Comparison of ENCODE assay signal across 15 cellular contexts in genomic region chr4:169100656-169101055, GRCh38.
DNase-seq lines count a peak whose midpoint lies in the region; ATAC-seq and TF ChIP-seq lines count a peak whose summit lies in the region.
"Had no signal": no experiment of that assay in that cellular context is flagged by ENCODE, and none has a peak within 500 bp of the region (broad histone marks: within the 10 kb centered on the region; RNA-seq: fewer than 3 reads in every experiment).

No MANE protein-coding gene starts in this region.

- BruUV-seq in mammary epithelial cell (replicated peaks; lab: Mats Ljungman, UMichigan): no TSS peak

- H3K4me3 ChIP-seq in OCI-LY3 (ENCODE audit: low read length) (peak overlapping the region; percentile 34), stomach smooth muscle (ENCODE audit: low read length in 2 of 2) (no peak overlapping the region), mammary epithelial cell (replicated peaks in 1 of 3; ENCODE audit: insufficient read depth in 1 of 3, low read depth in 2 of 3, low read length in 3 of 3) (no peak overlapping the region)

- 100% methylated on average over 4 of the region's 4 CpGs for WGBS in mammary epithelial cell (ENCODE audit: low coverage, missing lambda C conversion rate)

- in situ Hi-C loops in mammary epithelial cell (cut with MboI; ENCODE audit: low sequenced_read_pairs in 2 of 2): no loop called here

- H3K27ac ChIP-seq in OCI-LY3 (ENCODE audit: low read length) (peak overlapping the region; percentile 42), stomach smooth muscle (ENCODE audit: low read length) (peak overlapping the region; percentile 71), mammary epithelial cell (ENCODE audit: insufficient read depth, low read depth, low read length) (no peak overlapping the region)
- H3K27ac ChIP-seq: neutrophil had no signal

- no peak for TF ChIP-seq CTCF in OCI-LY3 (IDR thresholded peaks at IDR 0.05; ENCODE audit: low read depth, low read length)
- no peak for TF ChIP-seq CTCF in glutamatergic neuron (IDR thresholded peaks at IDR 0.05; ENCODE audit: partially characterized antibody, unreplicated experiment)
- TF ChIP-seq CTCF in mammary epithelial cell (conservative IDR thresholded peaks at IDR 0.05 in 1 of 2, IDR thresholded peaks at IDR 0.05 in 1 of 2; ENCODE audit: extremely low read depth in 1 of 2, insufficient read depth in 1 of 2, low read depth in 1 of 2, low read length in 2 of 2): no peak

- no peaks in the 10 kb centered on the region for H3K36me3 ChIP-seq in OCI-LY3 (replicated peaks; ENCODE audit: low read depth, low read length)
- H3K36me3 ChIP-seq in stomach smooth muscle (ENCODE audit: control insufficient read depth in 2 of 2, insufficient read depth in 2 of 2, low read length in 2 of 2): peaks cover 3 to 4% of the 10 kb centered on the region in 2 donors
- peaks cover 10% of the 10 kb centered on the region for H3K36me3 ChIP-seq in mammary epithelial cell (ENCODE audit: insufficient read depth, low read length)
- H3K36me3 ChIP-seq: neutrophil had no signal

- H3K4me1 ChIP-seq in OCI-LY3 (ENCODE audit: low read length) (peaks cover 57% of the 10 kb centered on the region), stomach smooth muscle (ENCODE audit: control insufficient read depth, insufficient read depth, low read length) (peaks cover 27% of the 10 kb centered on the region), mammary epithelial cell (ENCODE audit: insufficient read depth, low read length) (peaks cover 9% of the 10 kb centered on the region)

- H3K4me1 Mint-ChIP-seq in glutamatergic neuron (ENCODE audit: low read depth, unreplicated experiment): peaks cover 44% of the 10 kb centered on the region
- H3K4me1 Mint-ChIP-seq: activated T-helper 17 cell treated with anti-CD3 and anti-CD28 coated beads, Interleukin-2, amount 50 U/mL, for 72 hours; CD4-positive, alpha-beta memory T cell; stimulated activated effector memory CD8-positive, alpha-beta T cell treated with anti-CD3 and anti-CD28 coated beads, Interleukin-12 subunit alpha, Interleukin-12 subunit beta, amount 100 ng/mL, for 72 hours had no signal

- H3K27ac Mint-ChIP-seq in glutamatergic neuron (ENCODE audit: unreplicated experiment): peak overlapping the region; percentile 63
- H3K27ac Mint-ChIP-seq: activated T-helper 17 cell treated with anti-CD3 and anti-CD28 coated beads, Interleukin-2, amount 50 U/mL, for 72 hours; CD4-positive, alpha-beta memory T cell; stimulated activated effector memory CD8-positive, alpha-beta T cell treated with anti-CD3 and anti-CD28 coated beads, Interleukin-12 subunit alpha, Interleukin-12 subunit beta, amount 100 ng/mL, for 72 hours had no signal

- H3K27me3 Mint-ChIP-seq in glutamatergic neuron (ENCODE audit: unreplicated experiment): peaks cover 4% of the 10 kb centered on the region

- ATAC-seq in GM19463 (IDR thresholded peaks at IDR 0.05; ENCODE audit: unreplicated experiment): peak; percentile 19
- no peak for ATAC-seq in GM21825 (IDR thresholded peaks at IDR 0.05; ENCODE audit: unreplicated experiment)
- ATAC-seq: activated T-helper 17 cell treated with anti-CD3 and anti-CD28 coated beads, Interleukin-2, amount 50 U/mL, for 72 hours; stimulated activated effector memory CD8-positive, alpha-beta T cell treated with anti-CD3 and anti-CD28 coated beads, Interleukin-12 subunit alpha, Interleukin-12 subunit beta, amount 100 ng/mL, for 72 hours had no signal

- H3K27me3 ChIP-seq in OCI-LY3 (ENCODE audit: low read depth, low read length) (peaks cover 29% of the 10 kb centered on the region), stomach smooth muscle (ENCODE audit: control insufficient read depth in 1 of 2, insufficient read depth in 2 of 2, low read length in 2 of 2) (no peaks in the 10 kb centered on the region), mammary epithelial cell (ENCODE audit: insufficient read depth, low read length) (no peaks in the 10 kb centered on the region)
- H3K27me3 ChIP-seq: neutrophil had no signal

- H4K20me1 ChIP-seq in OCI-LY3 (ENCODE audit: insufficient read depth, low read length) (peaks cover 6% of the 10 kb centered on the region; the same call in 1 of the 2 replicates), mammary epithelial cell (ENCODE audit: insufficient read depth, low read length) (no peaks in the 10 kb centered on the region)

- no peaks in the 10 kb centered on the region for H3K9me3 ChIP-seq in OCI-LY3 (ENCODE audit: insufficient read depth, low read length)
- peaks cover 0 to 4% of the 10 kb centered on the region in 2 donors for H3K9me3 ChIP-seq in stomach smooth muscle (ENCODE audit: control insufficient read depth in 2 of 2, low read length in 2 of 2)
- H3K9me3 ChIP-seq in mammary epithelial cell (replicated peaks; ENCODE audit: insufficient read depth, low read length): no peaks in the 10 kb centered on the region
- H3K9me3 ChIP-seq: neutrophil had no signal

- no peaks in the 10 kb centered on the region for H3K79me2 ChIP-seq in OCI-LY3 (ENCODE audit: low read length)
- H3K79me2 ChIP-seq in mammary epithelial cell (ENCODE audit: insufficient read depth, low read length): no peaks in the 10 kb centered on the region

- no peak overlapping the region; the same call in 1 of the 2 replicates for H2AFZ ChIP-seq in OCI-LY3 (ENCODE audit: low read depth, low read length)
- H2AFZ ChIP-seq in mammary epithelial cell (ENCODE audit: low read depth, low read length): no peak overlapping the region

- H3K9ac ChIP-seq in OCI-LY3 (ENCODE audit: low read length): peak overlapping the region; percentile 23; the same call in 1 of the 2 replicates
- no peak overlapping the region for H3K9ac ChIP-seq in stomach smooth muscle (ENCODE audit: low read length in 2 of 2)
- no peak overlapping the region for H3K9ac ChIP-seq in mammary epithelial cell (ENCODE audit: insufficient read depth, low read length)

- CTCF ChIA-PET in mammary epithelial cell (lab: Charles Lee; ENCODE audit: low non-redundant PET): no interaction called here

- H3K9me3 Mint-ChIP-seq in glutamatergic neuron (ENCODE audit: unreplicated experiment): peaks cover 3% of the 10 kb centered on the region
- H3K9me3 Mint-ChIP-seq: activated T-helper 17 cell treated with anti-CD3 and anti-CD28 coated beads, Interleukin-2, amount 50 U/mL, for 72 hours had no signal

- H3K36me3 Mint-ChIP-seq in glutamatergic neuron (ENCODE audit: unreplicated experiment): no peaks in the 10 kb centered on the region
- H3K36me3 Mint-ChIP-seq: CD4-positive, alpha-beta memory T cell; stimulated activated effector memory CD8-positive, alpha-beta T cell treated with anti-CD3 and anti-CD28 coated beads, Interleukin-12 subunit alpha, Interleukin-12 subunit beta, amount 100 ng/mL, for 72 hours had no signal

- peak overlapping the region; percentile 17 for H3K4me3 Mint-ChIP-seq in glutamatergic neuron (ENCODE audit: unreplicated experiment)
- H3K4me3 Mint-ChIP-seq: activated T-helper 17 cell treated with anti-CD3 and anti-CD28 coated beads, Interleukin-2, amount 50 U/mL, for 72 hours; CD4-positive, alpha-beta memory T cell; stimulated activated effector memory CD8-positive, alpha-beta T cell treated with anti-CD3 and anti-CD28 coated beads, Interleukin-12 subunit alpha, Interleukin-12 subunit beta, amount 100 ng/mL, for 72 hours had no signal

- peak; percentile 40 for DNase-seq in glutamatergic neuron
- DNase-seq in NCI-H2081 (lab: John Stamatoyannopoulos, UW): no peak
- no peak for DNase-seq in mammary epithelial cell
- DNase-seq: activated CD4-positive, alpha-beta T cell treated with anti-CD3 and anti-CD28 coated beads for 4 hours; CD4-positive, alpha-beta memory T cell; head of caudate nucleus; NCI-H2107; SW 1271 had no signal

- dilution Hi-C loops in mammary epithelial cell (cut with HindIII; ENCODE audit: low sequenced_read_pairs): no loop called here

- intact Hi-C loops in mammary epithelial cell (cut with micrococcal nuclease): no loop called here

- H3K4me2 ChIP-seq in OCI-LY3 (ENCODE audit: low read length) (peak overlapping the region; percentile 65), mammary epithelial cell (ENCODE audit: insufficient read depth, low read depth, low read length) (no peak overlapping the region)
